In the genomic region with DNA sequence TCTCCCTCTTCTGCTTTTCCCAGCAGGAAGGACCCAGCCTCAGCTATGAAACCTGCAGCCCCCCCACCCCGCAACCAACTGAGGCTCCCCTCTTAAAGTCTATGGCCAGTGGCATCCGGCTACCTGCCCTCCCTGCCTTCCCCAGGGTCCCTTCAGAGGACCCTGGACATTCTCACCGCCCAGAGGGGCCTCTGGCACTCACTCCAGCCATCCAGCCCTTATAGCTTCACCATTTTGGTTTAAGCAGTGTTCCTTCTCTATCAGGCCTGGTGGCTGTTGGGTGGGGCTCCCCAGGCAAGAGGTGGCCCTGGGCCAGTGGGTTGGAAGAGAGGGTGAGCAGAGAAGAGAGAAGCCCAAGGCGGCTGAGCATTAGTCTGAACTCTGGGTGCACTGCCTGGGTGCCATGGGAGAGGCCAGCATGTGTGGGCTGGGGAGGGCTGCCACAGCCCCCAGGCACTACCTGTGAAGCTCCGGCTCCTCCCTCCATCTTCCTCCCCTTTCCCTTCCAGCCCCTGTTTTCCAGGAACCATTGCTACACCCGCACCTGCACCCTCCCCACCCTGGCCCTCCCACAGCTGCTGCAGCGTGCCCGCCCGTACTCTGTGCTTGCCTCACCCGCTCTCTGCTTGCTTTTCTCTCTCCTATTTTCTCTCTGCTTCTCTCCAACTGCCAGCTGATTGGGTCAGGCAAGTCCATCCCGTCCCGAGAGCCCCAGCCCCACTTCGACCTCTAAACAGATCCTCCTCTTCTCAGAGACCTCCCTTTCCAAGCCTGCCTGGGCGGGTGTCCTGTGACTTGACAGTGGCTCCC, we compare ENCODE assay signal across 21 cellular contexts.
DNase-seq lines count a peak whose midpoint lies in the region; ATAC-seq and TF ChIP-seq lines count a peak whose summit lies in the region.
"Had no signal": no experiment of that assay in that cellular context is flagged by ENCODE, and none has a peak within 500 bp of the region (broad histone marks: within the 10 kb centered on the region; RNA-seq: fewer than 3 reads in every experiment).

No MANE protein-coding gene starts in this region.

- H3K9me3 ChIP-seq in heart left ventricle (no peaks in the 10 kb centered on the region), left ventricle myocardium inferior (replicated peaks) (no peaks in the 10 kb centered on the region)
- H3K9me3 ChIP-seq: esophagus muscularis mucosa, lower lobe of right lung, prostate gland had no signal

- 72 to 94% (median 87%) methylated on average over 14 of the region's 14 CpGs for WGBS in heart left ventricle, 4 donors

- intact Hi-C loops in heart left ventricle (cut with DNase I) (no loop called here), left ventricle myocardium inferior (cut with micrococcal nuclease) (no loop called here)

- no peak for TF ChIP-seq POLR2A in heart left ventricle (IDR thresholded peaks at IDR 0.05)

- no peak overlapping the region for H3K27ac ChIP-seq in heart left ventricle
- no peak overlapping the region for H3K27ac ChIP-seq in left ventricle myocardium inferior (replicated peaks)
- H3K27ac ChIP-seq: esophagus muscularis mucosa, lower lobe of right lung, prostate gland, SK-N-MC had no signal

- DNase-seq in heart left ventricle: peak in 3 of 5 donors; percentile 16 to 51 (median 23)
- no peak for DNase-seq in left ventricle myocardium inferior
- no peak for DNase-seq in chondrocyte (ENCODE audit: low spot score)
- peak; percentile 71 for DNase-seq in mesenteric fat pad (ENCODE audit: low spot score)
- no peak for DNase-seq in effector CD4-positive, alpha-beta T cell
- no peak for DNase-seq in AML-193 (lab: John Stamatoyannopoulos, UW)
- DNase-seq in UCSD-AML1 (lab: John Stamatoyannopoulos, UW; ENCODE audit: unreplicated experiment): no peak
- DNase-seq: activated CD4-positive, alpha-beta T cell treated with anti-CD3 and anti-CD28 coated beads, Interleukin-2, amount 10 ng/mL, durations not matched to agents 24 days and 14 days; C1 segment of cervical spinal cord; Calu3; cerebellar nuclear complex; effector memory CD4-positive, alpha-beta T cell; GOT3; lower lobe of right lung; NCI-H187; NCI-H69 had no signal

- H3K27me3 ChIP-seq in heart left ventricle (no peaks in the 10 kb centered on the region), left ventricle myocardium inferior (ENCODE audit: low read depth) (peaks cover 5% of the 10 kb centered on the region)

- no peaks in the 10 kb centered on the region for H3K9me3 Mint-ChIP-seq in chondrocyte (ENCODE audit: low read depth)
- H3K9me3 Mint-ChIP-seq: activated CD4-positive, alpha-beta T cell treated with anti-CD3 and anti-CD28 coated beads, Interleukin-2, amount 10 ng/mL, durations not matched to agents 24 days and 14 days; activated T-helper 17 cell treated with anti-CD3 and anti-CD28 coated beads, Interleukin-2, amount 50 U/mL, for 72 hours; T-helper 1 cell treated with Interleukin-12 subunit alpha and Interleukin-12 subunit beta and Interleukin-4 antibody, amounts not matched to agents 30 μg/mL and 1 μg/mL, for 36 hours had no signal

- H3K4me1 Mint-ChIP-seq in chondrocyte (ENCODE audit: low read depth): peaks cover 33% of the 10 kb centered on the region
- H3K4me1 Mint-ChIP-seq: activated T-helper 17 cell treated with anti-CD3 and anti-CD28 coated beads, Interleukin-2, amount 50 U/mL, for 72 hours had no signal

- H3K36me3 Mint-ChIP-seq in chondrocyte (ENCODE audit: low read depth): no peaks in the 10 kb centered on the region

- H3K4me3 Mint-ChIP-seq in chondrocyte (ENCODE audit: unreplicated experiment): no peak overlapping the region

- no peak for TF ChIP-seq CTCF in heart left ventricle (IDR thresholded peaks at IDR 0.05)
- no peak for TF ChIP-seq CTCF in left ventricle myocardium inferior (IDR thresholded peaks at IDR 0.05; ENCODE audit: borderline replicate concordance)
- no peak for TF ChIP-seq CTCF in chondrocyte (IDR thresholded peaks at IDR 0.05)

- no peak overlapping the region for H3K4me3 ChIP-seq in heart left ventricle
- no peak overlapping the region for H3K4me3 ChIP-seq in left ventricle myocardium inferior
- H3K4me3 ChIP-seq: esophagus muscularis mucosa, lower lobe of right lung, prostate gland, SK-N-MC had no signal

- H3K27me3 Mint-ChIP-seq in chondrocyte (ENCODE audit: low read depth): no peaks in the 10 kb centered on the region
- H3K27me3 Mint-ChIP-seq: activated T-helper 17 cell treated with anti-CD3 and anti-CD28 coated beads, Interleukin-2, amount 50 U/mL, for 72 hours had no signal

- H3K27ac Mint-ChIP-seq in chondrocyte (ENCODE audit: unreplicated experiment): peak overlapping the region; percentile 71
- H3K27ac Mint-ChIP-seq: activated CD4-positive, alpha-beta T cell treated with anti-CD3 and anti-CD28 coated beads, Interleukin-2, amount 10 ng/mL, durations not matched to agents 24 days and 14 days had no signal

- ATAC-seq in heart left ventricle: no peak
- ATAC-seq: activated T-helper 17 cell treated with anti-CD3 and anti-CD28 coated beads, Interleukin-2, amount 50 U/mL, for 72 hours had no signal

- H3K4me1 ChIP-seq in heart left ventricle (peaks cover 0 to 9% (median 0%) of the 10 kb centered on the region in 12 donors), left ventricle myocardium inferior (no peaks in the 10 kb centered on the region)
- H3K4me1 ChIP-seq: lower lobe of right lung, prostate gland had no signal

- H3K36me3 ChIP-seq in heart left ventricle (no peaks in the 10 kb centered on the region), left ventricle myocardium inferior (no peaks in the 10 kb centered on the region)
- H3K36me3 ChIP-seq: esophagus muscularis mucosa, lower lobe of right lung, prostate gland had no signal

Comparison
In these comparisons a context has a peak if more than half of its experiments do, and no peak if none do; other contexts are left out.
1. DNase-seq: peak in heart left ventricle (3 of 5) and mesenteric fat pad (single experiment); none in left ventricle myocardium inferior (single experiment), chondrocyte (single experiment), effector CD4-positive, alpha-beta T cell (single experiment), AML-193 (0 of 2) and UCSD-AML1 (single experiment).